18 cellular contexts compared by ENCODE assay signal in genomic region chr12:115810580-115810979, GRCh38.
DNase-seq lines count a peak whose midpoint lies in the region; ATAC-seq and TF ChIP-seq lines count a peak whose summit lies in the region.
"Had no signal": no experiment of that assay in that cellular context is flagged by ENCODE, and none has a peak within 500 bp of the region (broad histone marks: within the 10 kb centered on the region; RNA-seq: fewer than 3 reads in every experiment).

No MANE protein-coding gene starts in this region.

- dilution Hi-C loops in mammary epithelial cell (cut with HindIII; ENCODE audit: low sequenced_read_pairs) = no loop called here

- TF ChIP-seq POLR2A in breast epithelium (IDR thresholded peaks at IDR 0.05) = no peak

- no peak overlapping the region for H2AFZ ChIP-seq in mammary epithelial cell (ENCODE audit: low read depth, low read length)

- H3K27me3 ChIP-seq in breast epithelium (no peaks in the 10 kb centered on the region), mammary epithelial cell (ENCODE audit: insufficient read depth, low read length) (peaks cover 2% of the 10 kb centered on the region)
- H3K27me3 ChIP-seq: BLaER1 treated with 17β-estradiol and CSF1 and Interleukin-3, amounts not matched to agents 10 nM and 100 nM had no signal

- DNase-seq in breast epithelium (ENCODE audit: low spot score in 2 of 2) = no peak
- no peak for DNase-seq in mammary epithelial cell
- DNase-seq in left colon = no peak
- no peak for DNase-seq in DMS114 treated with DMSO at 0.1 percent for 48 hours (lab: John Stamatoyannopoulos, UW; ENCODE audit: unreplicated experiment)
- DNase-seq in NK-92 treated with Interleukin-12 subunit alpha and Interleukin-12 subunit beta, amount 100 ng/mL, for 24 hours (lab: John Stamatoyannopoulos, UW) = no peak
- DNase-seq: Calu3; CD8-positive, alpha-beta T cell; DMS53; DND-41; EL; GOT3; H7 had no signal

- H3K27ac ChIP-seq in breast epithelium (peak overlapping the region; percentile 38 to 55), mammary epithelial cell (ENCODE audit: insufficient read depth, low read depth, low read length) (no peak overlapping the region)
- H3K27ac ChIP-seq: 22Rv1; BLaER1 treated with 17β-estradiol and CSF1 and Interleukin-3, amounts not matched to agents 10 nM and 100 nM had no signal

- H3K27ac Mint-ChIP-seq in nephron = peak overlapping the region in 2 of 3 experiments; percentile 52 to 72
- H3K27ac Mint-ChIP-seq: CD8-positive, alpha-beta T cell had no signal

- ATAC-seq in left colon (peak; percentile 66), HG02852 (IDR thresholded peaks at IDR 0.05; ENCODE audit: unreplicated experiment) (no peak)
- ATAC-seq: CD8-positive, alpha-beta T cell; GM12878; HCT116 had no signal

- no peak overlapping the region for H3K4me2 ChIP-seq in mammary epithelial cell (ENCODE audit: insufficient read depth, low read depth, low read length)

- H3K9me3 Mint-ChIP-seq in nephron = peaks cover 10% of the 10 kb centered on the region

- no peak overlapping the region for H3K4me3 Mint-ChIP-seq in nephron
- H3K4me3 Mint-ChIP-seq: CD8-positive, alpha-beta T cell had no signal

- in situ Hi-C loops in mammary epithelial cell (cut with MboI; ENCODE audit: low sequenced_read_pairs in 2 of 2) = no loop called here

- peaks cover 11% of the 10 kb centered on the region for H3K27me3 Mint-ChIP-seq in nephron (ENCODE audit: low read depth)

- TF ChIP-seq CTCF in breast epithelium (IDR thresholded peaks at IDR 0.05) (no peak), mammary epithelial cell (conservative IDR thresholded peaks at IDR 0.05 in 1 of 2, IDR thresholded peaks at IDR 0.05 in 1 of 2; ENCODE audit: extremely low read depth in 1 of 2, insufficient read depth in 1 of 2, low read depth in 1 of 2, low read length in 2 of 2) (no peak), nephron (IDR thresholded peaks at IDR 0.05; ENCODE audit: unreplicated experiment in 3 of 3) (no peak)

- CTCF ChIA-PET in mammary epithelial cell (lab: Charles Lee; ENCODE audit: low non-redundant PET) = no interaction called here

- no peaks in the 10 kb centered on the region for H3K79me2 ChIP-seq in mammary epithelial cell (ENCODE audit: insufficient read depth, low read length)

- H3K9me3 ChIP-seq in breast epithelium (no peaks in the 10 kb centered on the region), mammary epithelial cell (replicated peaks; ENCODE audit: insufficient read depth, low read length) (no peaks in the 10 kb centered on the region)

- no peaks in the 10 kb centered on the region for H3K4me1 ChIP-seq in breast epithelium
- H3K4me1 ChIP-seq in mammary epithelial cell (ENCODE audit: insufficient read depth, low read length) = no peaks in the 10 kb centered on the region

- intact Hi-C loops in breast epithelium (cut with DNase I; ENCODE audit: low total_unique reads) = no loop called here
- intact Hi-C loops in mammary epithelial cell (cut with micrococcal nuclease) = no loop called here
- intact Hi-C loops in left colon (cut with DNase I, micrococcal nuclease) = no loop called here

- BruUV-seq in mammary epithelial cell (replicated peaks; lab: Mats Ljungman, UMichigan) = no TSS peak

- 7% methylated on average over 4 of the region's 4 CpGs for WGBS in mammary epithelial cell (ENCODE audit: low coverage, missing lambda C conversion rate)

- H3K4me3 ChIP-seq in breast epithelium (no peak overlapping the region), mammary epithelial cell (replicated peaks in 1 of 3; ENCODE audit: insufficient read depth in 1 of 3, low read depth in 2 of 3, low read length in 3 of 3) (no peak overlapping the region)
- H3K4me3 ChIP-seq: BLaER1 treated with 17β-estradiol and CSF1 and Interleukin-3, amounts not matched to agents 10 nM and 100 nM; GM12878 had no signal

- H3K36me3 Mint-ChIP-seq in nephron (ENCODE audit: low read depth) = no peaks in the 10 kb centered on the region
- H3K36me3 Mint-ChIP-seq: CD8-positive, alpha-beta T cell had no signal

- H3K4me1 Mint-ChIP-seq in nephron = peaks cover 16% of the 10 kb centered on the region

- H4K20me1 ChIP-seq in mammary epithelial cell (ENCODE audit: insufficient read depth, low read length) = no peaks in the 10 kb centered on the region
- H4K20me1 ChIP-seq: BLaER1 treated with 17β-estradiol and CSF1 and Interleukin-3, amounts not matched to agents 10 nM and 100 nM had no signal

- H3K36me3 ChIP-seq in breast epithelium = no peaks in the 10 kb centered on the region
- no peaks in the 10 kb centered on the region for H3K36me3 ChIP-seq in mammary epithelial cell (ENCODE audit: insufficient read depth, low read length)
- H3K36me3 ChIP-seq: BLaER1 treated with 17β-estradiol and CSF1 and Interleukin-3, amounts not matched to agents 10 nM and 100 nM had no signal

- no peak overlapping the region for H3K9ac ChIP-seq in mammary epithelial cell (ENCODE audit: insufficient read depth, low read length)
- H3K9ac ChIP-seq: BLaER1 treated with 17β-estradiol and CSF1 and Interleukin-3, amounts not matched to agents 10 nM and 100 nM had no signal
